8 cellular contexts compared by ENCODE assay signal in genomic region chr2:108786354-108787208, GRCh38. TPM values are rescaled to one million over a fixed set of nuclear protein-coding genes. Genes with fewer than 3 reads are reported as not detected.
DNase-seq lines count a peak whose midpoint lies in the region; ATAC-seq and TF ChIP-seq lines count a peak whose summit lies in the region.

CCDC138 (plus strand) TSS chr2:108786771; CDS start chr2:108786823, 52 bp downstream.

- intact Hi-C loops in heart left ventricle (cut with DNase I) = loop anchor here in 1 of 10 donors (10.0 kb wide), 1 partner anchor 102 kb away; no protein-coding TSS in a partner anchor

- H3K4me3 ChIP-seq in GM12865 (ENCODE audit: low read depth, low read length) (peak within 1 kb of the TSS; percentile 66), heart left ventricle (peak within 1 kb of the TSS; percentile 61 to 92 (median 78))

- POLR2A ChIA-PET in activated naive CD8-positive, alpha-beta T cell treated with anti-CD3 and anti-CD28 coated beads, Interleukin-2, amount 10 ng/mL, durations not matched to agents 7 days and 5 days (lab: Charles Lee) = interaction anchor here (0.6 to 0.7 kb wide), 2 partner anchors 55 to 338 kb away, joined by 3 read pairs; partner anchors contain the start of gene GCC2

- no peaks in the 10 kb centered on the region for H3K27me3 Mint-ChIP-seq in activated naive CD8-positive, alpha-beta T cell treated with anti-CD3 and anti-CD28 coated beads, Interleukin-2, amount 10 ng/mL, durations not matched to agents 7 days and 5 days
- H3K27me3 Mint-ChIP-seq in type B pancreatic cell = no peaks in the 10 kb centered on the region

- peaks cover 18% of the 10 kb centered on the region for H3K4me1 Mint-ChIP-seq in activated naive CD8-positive, alpha-beta T cell treated with anti-CD3 and anti-CD28 coated beads, Interleukin-2, amount 10 ng/mL, durations not matched to agents 7 days and 5 days
- H3K4me1 Mint-ChIP-seq in type B pancreatic cell (ENCODE audit: unreplicated experiment) = peaks cover 11% of the 10 kb centered on the region

- H3K9me3 ChIP-seq in heart left ventricle = no peaks in the 10 kb centered on the region

- TF ChIP-seq CTCF in GM12865 (IDR thresholded peaks at IDR 0.05; ENCODE audit: insufficient read depth, low read depth, low read length, missing control alignments) = no peak
- peak in 1 of 12 donors; percentile 14 for TF ChIP-seq CTCF in heart left ventricle (IDR thresholded peaks at IDR 0.05)
- TF ChIP-seq CTCF in type B pancreatic cell (conservative IDR thresholded peaks at IDR 0.05) = peak; percentile 15

- peak in 1 of 2 donors; percentile 21 for TF ChIP-seq POLR2A in heart left ventricle (IDR thresholded peaks at IDR 0.05)

- H3K4me3 Mint-ChIP-seq in activated naive CD8-positive, alpha-beta T cell treated with anti-CD3 and anti-CD28 coated beads, Interleukin-2, amount 10 ng/mL, durations not matched to agents 7 days and 5 days = peak within 1 kb of the TSS; percentile 100
- H3K4me3 Mint-ChIP-seq in type B pancreatic cell = peak within 1 kb of the TSS; percentile 98

- peaks cover 0 to 15% (median 5%) of the 10 kb centered on the region in 12 donors for H3K4me1 ChIP-seq in heart left ventricle

- no peaks in the 10 kb centered on the region for H3K27me3 ChIP-seq in heart left ventricle

- H3K9me3 Mint-ChIP-seq in activated naive CD8-positive, alpha-beta T cell treated with anti-CD3 and anti-CD28 coated beads, Interleukin-2, amount 10 ng/mL, durations not matched to agents 7 days and 5 days = no peaks in the 10 kb centered on the region
- no peaks in the 10 kb centered on the region for H3K9me3 Mint-ChIP-seq in type B pancreatic cell

- peak within 1 kb of the TSS in 10 of 12 donors; percentile 50 to 79 (median 61) for H3K27ac ChIP-seq in heart left ventricle

- peak; percentile 98 for ATAC-seq in HG02642 (IDR thresholded peaks at IDR 0.05; ENCODE audit: poor library complexity, unreplicated experiment)
- ATAC-seq in activated naive CD8-positive, alpha-beta T cell treated with anti-CD3 and anti-CD28 coated beads, Interleukin-2, amount 10 ng/mL, durations not matched to agents 7 days and 5 days (ENCODE audit: low read depth) = peak; percentile 98
- ATAC-seq in heart left ventricle = peak; percentile 93 to 99 (median 99)

- peaks cover 0 to 39% (median 31%) of the 10 kb centered on the region in 9 donors for H3K36me3 ChIP-seq in heart left ventricle

- H3K36me3 Mint-ChIP-seq in activated naive CD8-positive, alpha-beta T cell treated with anti-CD3 and anti-CD28 coated beads, Interleukin-2, amount 10 ng/mL, durations not matched to agents 7 days and 5 days = peaks cover 18% of the 10 kb centered on the region
- H3K36me3 Mint-ChIP-seq in type B pancreatic cell = peaks cover 23% of the 10 kb centered on the region

- DNase-seq in GM12865 (ENCODE audit: low read depth) (peak; percentile 94), NCI-H1105 (lab: John Stamatoyannopoulos, UW) (peak; percentile 84), SW 1271 (lab: John Stamatoyannopoulos, UW) (peak; percentile 89 to 90), heart left ventricle (peak; percentile 86 to 93 (median 88)), pons (ENCODE audit: low spot score) (peak; percentile 70), type B pancreatic cell (ENCODE audit: extremely low spot score, unreplicated experiment) (peak; percentile 95)
- DNase-seq in activated naive CD8-positive, alpha-beta T cell treated with anti-CD3 and anti-CD28 coated beads, Interleukin-2, amount 10 ng/mL, durations not matched to agents 7 days and 5 days = peak; percentile 96

- H3K27ac Mint-ChIP-seq in activated naive CD8-positive, alpha-beta T cell treated with anti-CD3 and anti-CD28 coated beads, Interleukin-2, amount 10 ng/mL, durations not matched to agents 7 days and 5 days = peak within 1 kb of the TSS; percentile 99
- peak within 1 kb of the TSS; percentile 97 for H3K27ac Mint-ChIP-seq in type B pancreatic cell

- 0 to 1% (median 1%) methylated on average over 51 to 78 of the region's 78 CpGs for WGBS in heart left ventricle, 4 donors

RNA-seq across cellular contexts. Expression of gene CCDC138, which starts in this region (rescaled TPM):
- total RNA-seq in activated naive CD8-positive, alpha-beta T cell treated with anti-CD3 and anti-CD28 coated beads, Interleukin-2, amount 10 ng/mL, durations not matched to agents 7 days and 5 days = 1 to 10 TPM; 8.0 to 8.4 TPM
- total RNA-seq in heart left ventricle = 1 to 10 TPM in 5 of 9 donors, under 1 TPM in 4; 0.47 to 1.7 (median 1.0) TPM
- polyA plus RNA-seq in heart left ventricle = 1 to 10 TPM in 1 of 2 donors, under 1 TPM in 1; 0.53 to 1.1 TPM
- 9.1 and 27.9 TPM in 2 replicates for total RNA-seq in type B pancreatic cell (ENCODE audit: low replicate concordance)

Comparison
In these comparisons a context has a peak if more than half of its experiments do, and no peak if none do; other contexts are left out.
1. Peak in every context shown above with its lines: DNase-seq, ATAC-seq, H3K4me3 ChIP-seq and H3K27ac ChIP-seq.